ENCODE assay signal across 8 cellular contexts in the genomic region with DNA sequence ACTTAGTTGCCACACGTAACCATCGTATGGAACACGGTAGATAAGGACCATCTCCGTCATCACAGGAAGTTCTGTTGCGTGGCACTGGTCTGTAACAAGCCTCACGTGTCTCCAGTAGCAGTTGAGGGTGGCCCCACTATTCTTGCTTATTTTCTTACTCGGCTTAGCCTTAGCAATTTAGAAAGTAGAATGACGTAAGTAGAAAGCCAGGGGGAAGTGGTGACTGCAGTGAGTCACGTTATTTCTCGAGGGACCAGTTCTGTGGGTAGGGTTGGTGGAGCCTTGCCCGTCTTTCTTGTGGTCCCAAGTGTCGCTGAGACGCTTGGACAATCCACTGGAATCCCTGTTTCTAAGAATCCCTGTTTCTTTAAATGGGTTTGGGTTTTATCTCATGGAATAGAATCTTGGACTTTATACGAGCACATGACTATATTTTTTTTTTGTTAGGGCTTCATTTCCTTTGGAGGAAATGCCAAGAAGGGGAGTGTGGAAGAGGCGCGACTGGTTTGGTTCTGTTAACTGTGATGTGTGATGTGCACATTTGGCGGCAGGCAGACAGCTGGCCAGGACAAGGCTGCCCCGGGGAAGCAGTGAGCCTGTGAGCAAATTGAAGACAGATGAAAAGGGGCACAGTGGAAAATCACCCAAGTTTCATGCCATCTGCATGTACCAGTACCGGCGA.
A peak's percentile ranks its signal among the peaks of the same experiment; 100 is the strongest.
DNase-seq lines count a peak whose midpoint lies in the region; ATAC-seq and TF ChIP-seq lines count a peak whose summit lies in the region.

No MANE protein-coding gene starts in this region.

- H3K4me1 ChIP-seq in right atrium auricular region = peaks cover 0 to 51% of the 10 kb centered on the region in 2 donors

- peaks cover 29% of the 10 kb centered on the region for H3K4me1 Mint-ChIP-seq in activated naive CD8-positive, alpha-beta T cell (ENCODE audit: low read depth)
- H3K4me1 Mint-ChIP-seq in type B pancreatic cell (ENCODE audit: unreplicated experiment) = peaks cover 31% of the 10 kb centered on the region

- H3K27me3 Mint-ChIP-seq in activated naive CD8-positive, alpha-beta T cell = no peaks in the 10 kb centered on the region
- H3K27me3 Mint-ChIP-seq in type B pancreatic cell = no peaks in the 10 kb centered on the region

- peak overlapping the region; percentile 67 for H3K4me3 Mint-ChIP-seq in activated naive CD8-positive, alpha-beta T cell
- H3K4me3 Mint-ChIP-seq in type B pancreatic cell = no peak overlapping the region

- H3K9me3 Mint-ChIP-seq in activated naive CD8-positive, alpha-beta T cell (ENCODE audit: low read depth) = no peaks in the 10 kb centered on the region
- H3K9me3 Mint-ChIP-seq in type B pancreatic cell = no peaks in the 10 kb centered on the region

- H3K27ac Mint-ChIP-seq in activated naive CD8-positive, alpha-beta T cell = peak overlapping the region; percentile 95
- no peak overlapping the region for H3K27ac Mint-ChIP-seq in type B pancreatic cell

- H3K36me3 Mint-ChIP-seq in activated naive CD8-positive, alpha-beta T cell = no peaks in the 10 kb centered on the region
- peaks cover 3% of the 10 kb centered on the region for H3K36me3 Mint-ChIP-seq in type B pancreatic cell

- H3K36me3 ChIP-seq in right atrium auricular region = no peaks in the 10 kb centered on the region

- ATAC-seq in GM18858 (IDR thresholded peaks at IDR 0.05; ENCODE audit: unreplicated experiment) = peak; percentile 80
- peak; percentile 84 for ATAC-seq in HG03060 (IDR thresholded peaks at IDR 0.05; ENCODE audit: low read depth, unreplicated experiment)

- TF ChIP-seq CTCF in right atrium auricular region (IDR thresholded peaks at IDR 0.05) (no peak), type B pancreatic cell (conservative IDR thresholded peaks at IDR 0.05) (no peak)

- no peaks in the 10 kb centered on the region for H3K27me3 ChIP-seq in right atrium auricular region

- DNase-seq in SKM-1 treated with dmso at 0.1 percent for 144 hours (lab: John Stamatoyannopoulos, UW; ENCODE audit: unreplicated experiment) (peak; percentile 96), right atrium auricular region (ENCODE audit: low spot score) (peak; percentile 95), NCI-H2029 treated with DMSO at 0.1 percent for 48 hours (lab: John Stamatoyannopoulos, UW) (no peak), type B pancreatic cell (ENCODE audit: extremely low spot score, unreplicated experiment) (no peak)
- peak; percentile 39 to 66 for DNase-seq in stimulated activated CD4-positive, alpha-beta T cell treated with anti-CD3 and anti-CD28 coated beads, Interleukin-4, amount 100 ng/mL, for 48 hours (ENCODE audit: low read depth in 2 of 2)

- no peak overlapping the region for H3K4me3 ChIP-seq in right atrium auricular region

- no peaks in the 10 kb centered on the region for H3K9me3 ChIP-seq in right atrium auricular region

- peak overlapping the region; percentile 82 to 92 for H3K27ac ChIP-seq in right atrium auricular region

Comparison
In these comparisons a context has a peak if more than half of its experiments do, and no peak if none do; other contexts are left out.
1. DNase-seq: peak in SKM-1 treated with dmso at 0.1 percent for 144 hours (single experiment), right atrium auricular region (single experiment) and stimulated activated CD4-positive, alpha-beta T cell treated with anti-CD3 and anti-CD28 coated beads, Interleukin-4, amount 100 ng/mL, for 48 hours (2 of 2); none in NCI-H2029 treated with DMSO at 0.1 percent for 48 hours (single experiment) and type B pancreatic cell (single experiment).